Comparison of ENCODE assay signal across 12 cellular contexts in genomic region chr6:127784468-127784867, GRCh38.
"Had no signal": no experiment of that assay in that cellular context is flagged by ENCODE, and none has a peak within 500 bp of the region (broad histone marks: within the 10 kb centered on the region; RNA-seq: fewer than 3 reads in every experiment).

No MANE protein-coding gene starts in this region.

- H3K4me3 Mint-ChIP-seq: activated B cell treated with CpG ODN at 0.5 μM for 24 hours, neural progenitor cell, T-helper 17 cell had no signal

- DNase-seq: activated B cell treated with CpG ODN at 0.5 μM for 24 hours; activated CD4-positive, alpha-beta T cell treated with anti-CD3 and anti-CD28 coated beads, Interleukin-2, amount 50 U/mL, for 48 hours; amygdala; body of pancreas; caudate nucleus; colonic mucosa; islet precursor cell; right lobe of liver; SIG-M5; T-helper 17 cell; tibial artery had no signal

- H3K36me3 Mint-ChIP-seq: neural progenitor cell had no signal

- H3K27ac Mint-ChIP-seq: activated B cell treated with CpG ODN at 0.5 μM for 24 hours, neural progenitor cell, T-helper 17 cell had no signal

- ATAC-seq: body of pancreas, right lobe of liver, T-helper 17 cell had no signal

- H3K9me3 Mint-ChIP-seq: activated B cell treated with CpG ODN at 0.5 μM for 24 hours, neural progenitor cell had no signal

- H3K4me1 Mint-ChIP-seq: activated B cell treated with CpG ODN at 0.5 μM for 24 hours, neural progenitor cell had no signal

- H3K27me3 Mint-ChIP-seq: activated B cell treated with CpG ODN at 0.5 μM for 24 hours, T-helper 17 cell had no signal
